In genomic region chr1:83860506-83861221, GRCh38 we compare ENCODE assay signal across 8 cellular contexts.
DNase-seq lines count a peak whose midpoint lies in the region; ATAC-seq and TF ChIP-seq lines count a peak whose summit lies in the region.

No MANE protein-coding gene starts in this region.

- peaks cover 2% of the 10 kb centered on the region for H3K27me3 Mint-ChIP-seq in activated CD8-positive, alpha-beta T cell treated with anti-CD3 and anti-CD28 coated beads, Interleukin-2, amount 10 ng/mL, durations not matched to agents 7 days and 5 days (ENCODE audit: low read depth)

- DNase-seq in GM06990 (ENCODE audit: extremely low read depth, insufficient read length) (peak; percentile 74), HCEC 1CT (peak; percentile 22), NCI-H1092 treated with DMSO at 0.1 percent for 48 hours (lab: John Stamatoyannopoulos, UW) (peak; percentile 57), SJCRH30 (no peak)
- DNase-seq in activated CD8-positive, alpha-beta T cell treated with anti-CD3 and anti-CD28 coated beads, Interleukin-2, amount 10 ng/mL, durations not matched to agents 7 days and 5 days: peak; percentile 75
- DNase-seq in effector memory CD4-positive, alpha-beta T cell: peak; percentile 5 to 50 (median 28)
- peak; percentile 50 for DNase-seq in stimulated activated CD8-positive, alpha-beta memory T cell treated with anti-CD3 and anti-CD28 coated beads, Interleukin-12 subunit alpha, Interleukin-12 subunit beta, amount 100 ng/mL, for 4 hours (ENCODE audit: low read depth)

- WGBS in mesodermal cell (ENCODE audit: insufficient coverage in 2 of 2), 2 experiments: 68 to 75% methylated on average over 46 to 51 of the region's 53 CpGs

- H3K4me1 Mint-ChIP-seq in activated CD8-positive, alpha-beta T cell treated with anti-CD3 and anti-CD28 coated beads, Interleukin-2, amount 10 ng/mL, durations not matched to agents 7 days and 5 days (ENCODE audit: low read depth): peaks cover 6% of the 10 kb centered on the region

- H3K36me3 ChIP-seq in GM06990 (ENCODE audit: control insufficient read depth, insufficient read depth, low read length) (no peaks in the 10 kb centered on the region), mesodermal cell (ENCODE audit: control insufficient read depth, insufficient read depth, low read length) (no peaks in the 10 kb centered on the region), SJCRH30 (no peaks in the 10 kb centered on the region; the same call in 1 of the 2 replicates)
- H3K36me3 ChIP-seq in effector memory CD4-positive, alpha-beta T cell (ENCODE audit: control insufficient read depth, insufficient read depth, low read length): no peaks in the 10 kb centered on the region

- POLR2A ChIA-PET in activated CD8-positive, alpha-beta T cell treated with anti-CD3 and anti-CD28 coated beads, Interleukin-2, amount 10 ng/mL, durations not matched to agents 7 days and 5 days (lab: Charles Lee): no interaction called here

- peak overlapping the region; percentile 69 for H3K27ac ChIP-seq in effector memory CD4-positive, alpha-beta T cell (ENCODE audit: insufficient read depth, low read length, poor library complexity, severe bottlenecking)
- no peak overlapping the region for H3K27ac ChIP-seq in mesodermal cell (ENCODE audit: low read depth, low read length, severe bottlenecking)
- no peak overlapping the region for H3K27ac ChIP-seq in SJCRH30

- ATAC-seq in activated CD8-positive, alpha-beta T cell treated with anti-CD3 and anti-CD28 coated beads, Interleukin-2, amount 10 ng/mL, durations not matched to agents 7 days and 5 days: peak; percentile 94

- peak; percentile 84 for TF ChIP-seq CTCF in GM06990 (IDR thresholded peaks at IDR 0.05; ENCODE audit: insufficient read depth, low read length, poor library complexity, severe bottlenecking)

- H3K4me3 Mint-ChIP-seq in activated CD8-positive, alpha-beta T cell treated with anti-CD3 and anti-CD28 coated beads, Interleukin-2, amount 10 ng/mL, durations not matched to agents 7 days and 5 days: peak overlapping the region; percentile 69

- H3K36me3 Mint-ChIP-seq in activated CD8-positive, alpha-beta T cell treated with anti-CD3 and anti-CD28 coated beads, Interleukin-2, amount 10 ng/mL, durations not matched to agents 7 days and 5 days (ENCODE audit: low read depth): no peaks in the 10 kb centered on the region

- H3K4me3 ChIP-seq in GM06990 (replicated peaks; ENCODE audit: low read depth, low read length): peak overlapping the region; percentile 66
- H3K4me3 ChIP-seq in effector memory CD4-positive, alpha-beta T cell (ENCODE audit: insufficient read depth, low read depth, low read length, poor library complexity, severe bottlenecking): peak overlapping the region; percentile 75
- H3K4me3 ChIP-seq in mesodermal cell (ENCODE audit: extremely low read depth, insufficient read depth, low read length, poor library complexity, severe bottlenecking): peak overlapping the region; percentile 12
- no peak overlapping the region for H3K4me3 ChIP-seq in SJCRH30

- peak overlapping the region; percentile 26 for H3K27ac Mint-ChIP-seq in activated CD8-positive, alpha-beta T cell treated with anti-CD3 and anti-CD28 coated beads, Interleukin-2, amount 10 ng/mL, durations not matched to agents 7 days and 5 days

- H3K4me1 ChIP-seq in effector memory CD4-positive, alpha-beta T cell (ENCODE audit: control insufficient read depth, insufficient read depth, low read length, poor library complexity, severe bottlenecking): peaks cover 4% of the 10 kb centered on the region
- no peaks in the 10 kb centered on the region for H3K4me1 ChIP-seq in mesodermal cell (ENCODE audit: control insufficient read depth, insufficient read depth, low read length, poor library complexity, severe bottlenecking)
- H3K4me1 ChIP-seq in SJCRH30: no peaks in the 10 kb centered on the region

- H3K27me3 ChIP-seq in GM06990 (replicated peaks; ENCODE audit: control insufficient read depth, insufficient read depth, low read length): no peaks in the 10 kb centered on the region
- H3K27me3 ChIP-seq in effector memory CD4-positive, alpha-beta T cell (replicated peaks; ENCODE audit: control insufficient read depth, insufficient read depth, low read length, poor library complexity, severe bottlenecking): peaks cover 3% of the 10 kb centered on the region
- no peaks in the 10 kb centered on the region for H3K27me3 ChIP-seq in SJCRH30

- H3K9me3 ChIP-seq in effector memory CD4-positive, alpha-beta T cell (ENCODE audit: control insufficient read depth, low read length): no peaks in the 10 kb centered on the region
- H3K9me3 ChIP-seq in mesodermal cell (ENCODE audit: control insufficient read depth, low read length) (no peaks in the 10 kb centered on the region), SJCRH30 (replicated peaks) (no peaks in the 10 kb centered on the region)

- no peaks in the 10 kb centered on the region for H3K9me3 Mint-ChIP-seq in activated CD8-positive, alpha-beta T cell treated with anti-CD3 and anti-CD28 coated beads, Interleukin-2, amount 10 ng/mL, durations not matched to agents 7 days and 5 days (ENCODE audit: insufficient read depth)

- CTCF ChIA-PET in activated CD8-positive, alpha-beta T cell treated with anti-CD3 and anti-CD28 coated beads, Interleukin-2, amount 10 ng/mL, durations not matched to agents 7 days and 5 days (lab: Charles Lee): interaction anchor here (0.8 to 2.0 kb wide), 3 partner anchors 10 to 58 kb away, joined by 3 to 5 read pairs (median 3); no protein-coding TSS in a partner anchor

Comparison
In these comparisons a context has a peak if more than half of its experiments do, and no peak if none do; other contexts are left out.
1. DNase-seq: peak in GM06990 (single experiment), HCEC 1CT (single experiment), NCI-H1092 treated with DMSO at 0.1 percent for 48 hours (single experiment), activated CD8-positive, alpha-beta T cell treated with anti-CD3 and anti-CD28 coated beads, Interleukin-2, amount 10 ng/mL, durations not matched to agents 7 days and 5 days (single experiment), effector memory CD4-positive, alpha-beta T cell (3 of 3) and stimulated activated CD8-positive, alpha-beta memory T cell treated with anti-CD3 and anti-CD28 coated beads, Interleukin-12 subunit alpha, Interleukin-12 subunit beta, amount 100 ng/mL, for 4 hours (single experiment); none in SJCRH30 (0 of 2).